7 cellular contexts compared by ENCODE assay signal in the genomic region with DNA sequence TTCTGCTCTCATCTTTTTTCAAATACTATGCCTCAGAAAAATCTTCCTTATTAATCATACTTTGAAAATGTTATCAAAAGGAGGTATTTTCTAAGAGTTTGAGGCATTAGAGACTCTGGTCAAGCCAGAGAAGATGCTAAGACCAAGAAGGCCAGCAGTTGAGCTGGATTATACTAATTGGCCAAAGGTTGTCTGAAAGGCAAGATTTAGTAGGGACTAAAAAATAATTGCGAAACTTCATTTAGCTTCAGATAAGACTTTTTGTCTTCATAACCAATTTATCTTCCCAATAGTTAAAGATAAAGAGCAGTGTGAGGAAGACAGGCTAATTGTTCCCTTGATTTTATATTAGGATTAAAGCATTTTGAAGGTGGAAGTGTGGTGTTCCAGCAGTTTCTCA.
"Had no signal": no experiment of that assay in that cellular context is flagged by ENCODE, and none has a peak within 500 bp of the region (broad histone marks: within the 10 kb centered on the region; RNA-seq: fewer than 3 reads in every experiment).

No MANE protein-coding gene starts in this region.

- H2AFZ ChIP-seq: GM23248 had no signal

- H3K9ac ChIP-seq: GM23248 had no signal

- H3K27ac ChIP-seq: GM23248 had no signal

- H3K9me3 ChIP-seq: HAP-1 had no signal

- DNase-seq: GM23248, GOT3, H7, KG1 had no signal

- H3K36me3 ChIP-seq: HAP-1 had no signal

- H3K4me3 ChIP-seq: GM23248, HAP-1, K562 had no signal

- ATAC-seq: HCT116, K562 had no signal
